ENCODE assay signal across 22 cellular contexts in genomic region chr3:66260431-66260830, GRCh38. TPM values are rescaled to one million over a fixed set of nuclear protein-coding genes. Genes with fewer than 3 reads are reported as not detected.
A peak's percentile ranks its signal among the peaks of the same experiment; 100 is the strongest.
DNase-seq lines count a peak whose midpoint lies in the region; ATAC-seq lines count a peak whose summit lies in the region.
"Had no signal": no experiment of that assay in that cellular context is flagged by ENCODE, and none has a peak within 500 bp of the region (broad histone marks: within the 10 kb centered on the region; RNA-seq: fewer than 3 reads in every experiment).

No MANE protein-coding gene starts in this region.

- no peaks in the 10 kb centered on the region for H3K4me1 ChIP-seq in right cardiac atrium (ENCODE audit: control insufficient read depth, insufficient read depth, low read length)
- H3K4me1 ChIP-seq: A549, BE2C had no signal

- H3K4me3 ChIP-seq in right cardiac atrium (ENCODE audit: low read length): no peak overlapping the region
- H3K4me3 ChIP-seq: A549; BLaER1 treated with 17β-estradiol and CSF1 and Interleukin-3, amounts not matched to agents 10 nM and 100 nM; GM12878; GM23338 had no signal

- H3K27me3 ChIP-seq in right cardiac atrium (ENCODE audit: control insufficient read depth, insufficient read depth): no peaks in the 10 kb centered on the region
- H3K27me3 ChIP-seq: BE2C; BLaER1 treated with 17β-estradiol and CSF1 and Interleukin-3, amounts not matched to agents 10 nM and 100 nM had no signal

- no peak overlapping the region for H3K27ac ChIP-seq in right cardiac atrium (ENCODE audit: low read length)
- H3K27ac ChIP-seq: A549; BLaER1 treated with 17β-estradiol and CSF1 and Interleukin-3, amounts not matched to agents 10 nM and 100 nM had no signal

- 75% methylated on average over 4 of the region's 4 CpGs for WGBS in right cardiac atrium

- ATAC-seq in Right ventricle myocardium superior (ENCODE audit: poor library complexity): peak; percentile 94
- ATAC-seq in left cardiac atrium: peak; percentile 72 to 73
- ATAC-seq in right cardiac atrium: peak; percentile 64 to 80
- ATAC-seq in HG02884 (IDR thresholded peaks at IDR 0.05; ENCODE audit: unreplicated experiment): no peak
- ATAC-seq: A549, GM12878, GM23338, HCT116 had no signal

- H3K9me3 ChIP-seq in right cardiac atrium (ENCODE audit: control insufficient read depth, low read length): no peaks in the 10 kb centered on the region
- H3K9me3 ChIP-seq: A549; BE2C; BLaER1 treated with 17β-estradiol and CSF1 and Interleukin-3, amounts not matched to agents 10 nM and 100 nM had no signal

- intact Hi-C loops in Right ventricle myocardium superior (cut with DNase I): no loop called here
- intact Hi-C loops in cardiac septum (cut with DNase I): loop anchor here (5.0 kb wide), 1 partner anchor 112 kb away; no protein-coding TSS in a partner anchor
- intact Hi-C loops in left cardiac atrium (cut with DNase I): no loop called here
- intact Hi-C loops in right cardiac atrium (cut with DNase I): no loop called here

- DNase-seq in Right ventricle myocardium superior (no peak), cardiac septum (ENCODE audit: low spot score) (no peak), left cardiac atrium (no peak), right cardiac atrium (no peak), dermis blood vessel endothelial cell (no peak), GDM1 (lab: John Stamatoyannopoulos, UW) (no peak)
- DNase-seq: 8988T; ACHN; AML-193; BE2C; CD4-positive, alpha-beta T cell; CD8-positive, alpha-beta memory T cell; DMS 273 treated with DMSO at 0.1 percent for 48 hours; DMS53; DND-41; H9 had no signal

RNA-seq across cellular contexts. Expression of gene SLC25A26, which starts 39.6 kb away (rescaled TPM):
- total RNA-seq in Right ventricle myocardium superior: 51.3 TPM
- 18.6 TPM for total RNA-seq in cardiac septum
- 10 to 100 TPM; 27.1 to 32.0 TPM for total RNA-seq in left cardiac atrium
- 10 to 100 TPM; 23.9 to 39.4 (median 30.4) TPM for total RNA-seq in right cardiac atrium
- 24.6 TPM for polyA plus RNA-seq in right cardiac atrium
- total RNA-seq in dermis blood vessel endothelial cell: 17.5 and 20.8 TPM in 2 replicates
